In the genomic region with DNA sequence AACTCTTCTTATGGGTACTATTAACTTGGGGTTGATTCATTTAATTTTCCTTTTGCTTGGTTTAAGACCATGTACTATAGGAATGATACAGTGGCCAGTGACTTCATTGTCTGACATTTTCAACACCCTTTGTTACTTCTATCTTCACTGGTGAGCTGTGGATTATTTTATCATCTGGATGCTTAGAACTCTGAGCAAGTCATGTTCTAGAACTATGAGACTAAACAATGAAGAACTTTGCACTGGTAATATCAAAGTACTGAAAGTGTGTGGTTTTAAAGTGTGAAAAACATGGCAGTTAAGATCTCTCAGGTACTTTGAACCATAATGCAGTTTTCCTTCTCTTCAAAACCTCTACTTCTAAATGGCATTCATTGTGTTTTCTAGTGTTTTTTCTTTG, we compare ENCODE assay signal across 12 cellular contexts. TPM values are rescaled to one million over a fixed set of nuclear protein-coding genes. Genes with fewer than 3 reads are reported as not detected.
DNase-seq lines count a peak whose midpoint lies in the region; ATAC-seq and TF ChIP-seq lines count a peak whose summit lies in the region.
"Had no signal": no experiment of that assay in that cellular context is flagged by ENCODE, and none has a peak within 500 bp of the region (broad histone marks: within the 10 kb centered on the region; RNA-seq: fewer than 3 reads in every experiment).

No MANE protein-coding gene starts in this region.

- H2AK5ac ChIP-seq in mesenchymal stem cell (ENCODE audit: low read length, severe bottlenecking), result no peak overlapping the region

- H2BK5ac ChIP-seq in mesenchymal stem cell (ENCODE audit: low read depth, low read length, poor library complexity, severe bottlenecking), result no peak overlapping the region

- H3K4me1 ChIP-seq in mesenchymal stem cell (ENCODE audit: control insufficient read depth, insufficient read depth, low read depth, low read length) (peaks cover 4% of the 10 kb centered on the region), thyroid gland (peaks cover 34 to 71% of the 10 kb centered on the region in 2 donors)

- no peak overlapping the region for H3K18ac ChIP-seq in mesenchymal stem cell (ENCODE audit: low read depth in 1 of 2, low read length in 2 of 2)

- H3K36me3 ChIP-seq in mesenchymal stem cell (ENCODE audit: control insufficient read depth in 1 of 2, insufficient read depth in 2 of 2, low read depth in 1 of 2, low read length in 2 of 2), result peaks cover 19 to 26% of the 10 kb centered on the region in 2 experiments
- peaks cover 0 to 9% of the 10 kb centered on the region in 2 donors for H3K36me3 ChIP-seq in thyroid gland

- intact Hi-C loops in activated naive CD4-positive, alpha-beta T cell treated with anti-CD3 and anti-CD28 coated beads for 36 hours (cut with micrococcal nuclease), result loop anchor here (5.0 kb wide), 2 partner anchors 36 to 64 kb away; no protein-coding TSS in a partner anchor
- intact Hi-C loops in activated T-helper 1 cell treated with anti-CD3 and anti-CD28 coated beads, Interleukin-12 subunit alpha, Interleukin-12 subunit beta, Interleukin-2, Interleukin-4 antibody, amounts not matched to agents 30 ng/mL and 10 ng/mL and 1 ng/mL, durations not matched to agents 14 hours and 24 hours and 36 hours (cut with micrococcal nuclease), result loop anchor here (5.0 kb wide), 1 partner anchor 41 kb away; no protein-coding TSS in a partner anchor
- intact Hi-C loops in thyroid gland (cut with DNase I), result loop anchor here (10.0 kb wide), 1 partner anchor 49 kb away; no protein-coding TSS in a partner anchor

- H3K14ac ChIP-seq in mesenchymal stem cell (ENCODE audit: low read length in 2 of 2), result no peak overlapping the region

- CTCF ChIA-PET in activated naive CD4-positive, alpha-beta T cell treated with anti-CD3 and anti-CD28 coated beads, Interleukin-2, amount 10 ng/mL, durations not matched to agents 7 days and 5 days (lab: Charles Lee), result interaction anchor here (0.7 to 3.2 kb wide), 5 partner anchors 10 to 377 kb away, joined by 3 to 16 read pairs (median 4); no protein-coding TSS in a partner anchor
- CTCF ChIA-PET in activated naive CD4-positive, alpha-beta T cell treated with anti-CD3 and anti-CD28 coated beads for 36 hours (lab: Charles Lee), result interaction anchor here (0.6 kb wide), 1 partner anchor 21 kb away, joined by 4 read pairs; no protein-coding TSS in a partner anchor

- no peak overlapping the region for H3K4ac ChIP-seq in mesenchymal stem cell (ENCODE audit: low read depth in 1 of 2, low read length in 2 of 2)

- H4K8ac ChIP-seq in mesenchymal stem cell (ENCODE audit: low read length), result no peak overlapping the region

- no peak overlapping the region for H2BK120ac ChIP-seq in mesenchymal stem cell (ENCODE audit: low read depth, low read length)

- no peak overlapping the region for H3K4me3 ChIP-seq in mesenchymal stem cell (ENCODE audit: insufficient read depth in 1 of 2, low read depth in 1 of 2, low read length in 2 of 2)
- no peak overlapping the region for H3K4me3 ChIP-seq in thyroid gland (replicated peaks in 1 of 3)

- H3K79me1 ChIP-seq in mesenchymal stem cell (replicated peaks; ENCODE audit: low read length, poor library complexity, severe bottlenecking), result peaks cover 14% of the 10 kb centered on the region

- peak overlapping the region; percentile 77 for H3K27ac Mint-ChIP-seq in activated naive CD4-positive, alpha-beta T cell treated with anti-CD3 and anti-CD28 coated beads, Interleukin-2, amount 10 ng/mL, durations not matched to agents 7 days and 5 days
- no peak overlapping the region for H3K27ac Mint-ChIP-seq in activated naive CD4-positive, alpha-beta T cell treated with anti-CD3 and anti-CD28 coated beads for 36 hours
- H3K27ac Mint-ChIP-seq in activated T-helper 1 cell treated with anti-CD3 and anti-CD28 coated beads, Interleukin-12 subunit alpha, Interleukin-12 subunit beta, Interleukin-2, Interleukin-4 antibody, amounts not matched to agents 30 ng/mL and 10 ng/mL and 1 ng/mL, durations not matched to agents 14 hours and 24 hours and 36 hours, result peak overlapping the region; percentile 34
- H3K27ac Mint-ChIP-seq: nephron progenitor cell had no signal

- H3K4me2 ChIP-seq in mesenchymal stem cell (ENCODE audit: low read length, poor library complexity, severe bottlenecking), result no peak overlapping the region

- H2BK12ac ChIP-seq in mesenchymal stem cell (ENCODE audit: low read length in 2 of 2), result no peak overlapping the region

- DNase-seq in activated naive CD4-positive, alpha-beta T cell treated with anti-CD3 and anti-CD28 coated beads, Interleukin-2, amount 10 ng/mL, durations not matched to agents 7 days and 5 days, result no peak
- no peak for DNase-seq in activated naive CD4-positive, alpha-beta T cell treated with anti-CD3 and anti-CD28 coated beads for 36 hours
- DNase-seq in activated T-helper 1 cell treated with anti-CD3 and anti-CD28 coated beads, Interleukin-12 subunit alpha, Interleukin-12 subunit beta, Interleukin-2, Interleukin-4 antibody, amounts not matched to agents 30 ng/mL and 10 ng/mL and 1 ng/mL, durations not matched to agents 14 hours and 24 hours and 36 hours (ENCODE audit: low spot score), result no peak
- DNase-seq in mesenchymal stem cell (no peak), thyroid gland (no peak), NCI-H226 (no peak)
- DNase-seq: glutamatergic neuron, left cardiac atrium, nephron progenitor cell had no signal

- H3K9me3 ChIP-seq in mesenchymal stem cell (ENCODE audit: control insufficient read depth, low read length) (no peaks in the 10 kb centered on the region), thyroid gland (no peaks in the 10 kb centered on the region)

- no peak overlapping the region for H4K91ac ChIP-seq in mesenchymal stem cell (ENCODE audit: low read length)

- no peaks in the 10 kb centered on the region for H3K27me3 Mint-ChIP-seq in activated naive CD4-positive, alpha-beta T cell treated with anti-CD3 and anti-CD28 coated beads, Interleukin-2, amount 10 ng/mL, durations not matched to agents 7 days and 5 days
- no peaks in the 10 kb centered on the region for H3K27me3 Mint-ChIP-seq in activated naive CD4-positive, alpha-beta T cell treated with anti-CD3 and anti-CD28 coated beads for 36 hours (ENCODE audit: low read depth)
- no peaks in the 10 kb centered on the region for H3K27me3 Mint-ChIP-seq in activated T-helper 1 cell treated with anti-CD3 and anti-CD28 coated beads, Interleukin-12 subunit alpha, Interleukin-12 subunit beta, Interleukin-2, Interleukin-4 antibody, amounts not matched to agents 30 ng/mL and 10 ng/mL and 1 ng/mL, durations not matched to agents 14 hours and 24 hours and 36 hours (ENCODE audit: insufficient read depth)

- H3K36me3 Mint-ChIP-seq in activated naive CD4-positive, alpha-beta T cell treated with anti-CD3 and anti-CD28 coated beads, Interleukin-2, amount 10 ng/mL, durations not matched to agents 7 days and 5 days, result no peaks in the 10 kb centered on the region
- peaks cover 5% of the 10 kb centered on the region for H3K36me3 Mint-ChIP-seq in activated naive CD4-positive, alpha-beta T cell treated with anti-CD3 and anti-CD28 coated beads for 36 hours (ENCODE audit: low read depth)
- peaks cover 3% of the 10 kb centered on the region for H3K36me3 Mint-ChIP-seq in activated T-helper 1 cell treated with anti-CD3 and anti-CD28 coated beads, Interleukin-12 subunit alpha, Interleukin-12 subunit beta, Interleukin-2, Interleukin-4 antibody, amounts not matched to agents 30 ng/mL and 10 ng/mL and 1 ng/mL, durations not matched to agents 14 hours and 24 hours and 36 hours (ENCODE audit: low read depth)

- no peak for TF ChIP-seq POLR2A in thyroid gland (IDR thresholded peaks at IDR 0.05)

- no peak overlapping the region for H2BK15ac ChIP-seq in mesenchymal stem cell (ENCODE audit: low read depth, poor library complexity, severe bottlenecking)

- H3K27ac ChIP-seq in mesenchymal stem cell (ENCODE audit: low read length, poor library complexity, severe bottlenecking), result no peak overlapping the region
- H3K27ac ChIP-seq in thyroid gland, result peak overlapping the region; percentile 77 to 90 (median 81)

- ATAC-seq in HG02970 (IDR thresholded peaks at IDR 0.05; ENCODE audit: low FRiP score, unreplicated experiment) (no peak), HG03442 (IDR thresholded peaks at IDR 0.05; ENCODE audit: unreplicated experiment) (no peak)

- no peak overlapping the region for H2AFZ ChIP-seq in mesenchymal stem cell (ENCODE audit: low read depth, low read length)

- TF ChIP-seq CTCF in thyroid gland (IDR thresholded peaks at IDR 0.05), result no peak

- H3K9ac ChIP-seq in mesenchymal stem cell (ENCODE audit: low read length), result peak overlapping the region; percentile 89

- H3K23ac ChIP-seq in mesenchymal stem cell (ENCODE audit: low read length in 2 of 2), result no peak overlapping the region

- H3K4me3 Mint-ChIP-seq in activated naive CD4-positive, alpha-beta T cell treated with anti-CD3 and anti-CD28 coated beads, Interleukin-2, amount 10 ng/mL, durations not matched to agents 7 days and 5 days, result no peak overlapping the region
- no peak overlapping the region for H3K4me3 Mint-ChIP-seq in activated naive CD4-positive, alpha-beta T cell treated with anti-CD3 and anti-CD28 coated beads for 36 hours
- H3K4me3 Mint-ChIP-seq in activated T-helper 1 cell treated with anti-CD3 and anti-CD28 coated beads, Interleukin-12 subunit alpha, Interleukin-12 subunit beta, Interleukin-2, Interleukin-4 antibody, amounts not matched to agents 30 ng/mL and 10 ng/mL and 1 ng/mL, durations not matched to agents 14 hours and 24 hours and 36 hours, result no peak overlapping the region
- H3K4me3 Mint-ChIP-seq: nephron progenitor cell had no signal

- no peaks in the 10 kb centered on the region for H3K9me3 Mint-ChIP-seq in activated naive CD4-positive, alpha-beta T cell treated with anti-CD3 and anti-CD28 coated beads, Interleukin-2, amount 10 ng/mL, durations not matched to agents 7 days and 5 days
- no peaks in the 10 kb centered on the region for H3K9me3 Mint-ChIP-seq in activated naive CD4-positive, alpha-beta T cell treated with anti-CD3 and anti-CD28 coated beads for 36 hours
- no peaks in the 10 kb centered on the region for H3K9me3 Mint-ChIP-seq in activated T-helper 1 cell treated with anti-CD3 and anti-CD28 coated beads, Interleukin-12 subunit alpha, Interleukin-12 subunit beta, Interleukin-2, Interleukin-4 antibody, amounts not matched to agents 30 ng/mL and 10 ng/mL and 1 ng/mL, durations not matched to agents 14 hours and 24 hours and 36 hours

- H3K4me1 Mint-ChIP-seq in activated naive CD4-positive, alpha-beta T cell treated with anti-CD3 and anti-CD28 coated beads, Interleukin-2, amount 10 ng/mL, durations not matched to agents 7 days and 5 days, result peaks cover 35% of the 10 kb centered on the region
- H3K4me1 Mint-ChIP-seq in activated naive CD4-positive, alpha-beta T cell treated with anti-CD3 and anti-CD28 coated beads for 36 hours (ENCODE audit: low read depth), result peaks cover 31% of the 10 kb centered on the region
- peaks cover 38% of the 10 kb centered on the region for H3K4me1 Mint-ChIP-seq in activated T-helper 1 cell treated with anti-CD3 and anti-CD28 coated beads, Interleukin-12 subunit alpha, Interleukin-12 subunit beta, Interleukin-2, Interleukin-4 antibody, amounts not matched to agents 30 ng/mL and 10 ng/mL and 1 ng/mL, durations not matched to agents 14 hours and 24 hours and 36 hours (ENCODE audit: low read depth)

- peaks cover 0 to 16% of the 10 kb centered on the region in 2 experiments for H3K27me3 ChIP-seq in mesenchymal stem cell (ENCODE audit: control insufficient read depth in 1 of 2, insufficient read depth in 1 of 2, low read length in 2 of 2)
- H3K27me3 ChIP-seq in thyroid gland, result no peaks in the 10 kb centered on the region

RNA-seq across cellular contexts. Expression of a gene that starts 47.8 kb away (rescaled TPM):
- total RNA-seq in activated naive CD4-positive, alpha-beta T cell treated with anti-CD3 and anti-CD28 coated beads for 36 hours, result 10 to 100 TPM; 10.4 to 12.5 TPM
- total RNA-seq in activated T-helper 1 cell treated with anti-CD3 and anti-CD28 coated beads, Interleukin-12 subunit alpha, Interleukin-12 subunit beta, Interleukin-2, Interleukin-4 antibody, amounts not matched to agents 30 ng/mL and 10 ng/mL and 1 ng/mL, durations not matched to agents 14 hours and 24 hours and 36 hours, result 27.3 and 29.1 TPM in 2 replicates
- polyA plus RNA-seq in mesenchymal stem cell (2013, experiment 1 of 2), result 55.4 TPM
- 50.7 TPM for polyA plus RNA-seq in mesenchymal stem cell (2013, experiment 2 of 2)
- total RNA-seq in thyroid gland, result 10 to 100 TPM; 13.8 to 22.2 (median 14.6) TPM

RNA-seq across cellular contexts. Expression of a gene that starts 56.1 kb away (rescaled TPM):
- total RNA-seq in activated naive CD4-positive, alpha-beta T cell treated with anti-CD3 and anti-CD28 coated beads for 36 hours, result 10 to 100 TPM; 17.7 to 20.5 TPM
- total RNA-seq in activated T-helper 1 cell treated with anti-CD3 and anti-CD28 coated beads, Interleukin-12 subunit alpha, Interleukin-12 subunit beta, Interleukin-2, Interleukin-4 antibody, amounts not matched to agents 30 ng/mL and 10 ng/mL and 1 ng/mL, durations not matched to agents 14 hours and 24 hours and 36 hours, result 8.5 and 8.7 TPM in 2 replicates
- 225 TPM for polyA plus RNA-seq in mesenchymal stem cell (2013, experiment 1 of 2)
- 234 TPM for polyA plus RNA-seq in mesenchymal stem cell (2013, experiment 2 of 2)
- 100 to 1,000 TPM; 223 to 313 (median 230) TPM for total RNA-seq in thyroid gland
- total RNA-seq: HT-29 had no signal

Comparison
In these comparisons a context has a peak if more than half of its experiments do, and no peak if none do; other contexts are left out.
1. RNA of a gene that starts 56.1 kb away (total RNA-seq): 223 to 313 TPM in thyroid gland; 17.7 to 20.5 TPM in activated naive CD4-positive, alpha-beta T cell treated with anti-CD3 and anti-CD28 coated beads for 36 hours and 8.5 to 8.7 TPM in activated T-helper 1 cell treated with anti-CD3 and anti-CD28 coated beads, Interleukin-12 subunit alpha, Interleukin-12 subunit beta, Interleukin-2, Interleukin-4 antibody, amounts not matched to agents 30 ng/mL and 10 ng/mL and 1 ng/mL, durations not matched to agents 14 hours and 24 hours and 36 hours; every median in the first group is over 10 times any median in the second.